Comparison of ENCODE assay signal across 8 cellular contexts in genomic region chr12:51950682-51951198, GRCh38. TPM values are rescaled to one million over a fixed set of nuclear protein-coding genes. Genes with fewer than 3 reads are reported as not detected.
DNase-seq lines count a peak whose midpoint lies in the region; ATAC-seq, FAIRE-seq and TF ChIP-seq lines count a peak whose summit lies in the region.

No MANE protein-coding gene starts in this region.

- TF ChIP-seq EP300 in ovary (IDR thresholded peaks at IDR 0.05) = no peak

- H3K9me3 ChIP-seq in CD8-positive, alpha-beta T cell (ENCODE audit: low read length) = no peaks in the 10 kb centered on the region
- H3K9me3 ChIP-seq in OCI-LY3 (ENCODE audit: insufficient read depth, low read length) (no peaks in the 10 kb centered on the region), endothelial cell of umbilical vein (replicated peaks; ENCODE audit: control insufficient read depth, insufficient read depth, low read length) (no peaks in the 10 kb centered on the region), ovary (no peaks in the 10 kb centered on the region)

- H3K4me1 ChIP-seq in CD8-positive, alpha-beta T cell (ENCODE audit: insufficient read depth, low read length) = peaks cover 38% of the 10 kb centered on the region
- H3K4me1 ChIP-seq in OCI-LY3 (ENCODE audit: low read length) = peaks cover 8% of the 10 kb centered on the region; the same call in 1 of the 2 replicates
- H3K4me1 ChIP-seq in endothelial cell of umbilical vein (ENCODE audit: control insufficient read depth, extremely low read depth, insufficient read depth, low read length) = peaks cover 27% of the 10 kb centered on the region
- peaks cover 7% of the 10 kb centered on the region for H3K4me1 ChIP-seq in ovary (ENCODE audit: insufficient read depth)

- 1 to 3% (median 2%) methylated on average over 5 of the region's 5 CpGs for WGBS in ovary, 3 donors

- peak; percentile 29 for ATAC-seq in CD8-positive, alpha-beta T cell
- ATAC-seq in GM19324 (IDR thresholded peaks at IDR 0.05; ENCODE audit: low FRiP score, unreplicated experiment) (no peak), GM18867 (IDR thresholded peaks at IDR 0.05; ENCODE audit: unreplicated experiment) (no peak)

- H3K4me3 ChIP-seq in CD8-positive, alpha-beta T cell (ENCODE audit: low read depth, low read length) = peak overlapping the region; percentile 93
- H3K4me3 ChIP-seq in OCI-LY3 (ENCODE audit: low read length) = peak overlapping the region; percentile 75
- H3K4me3 ChIP-seq in endothelial cell of umbilical vein (replicated peaks in 1 of 3; ENCODE audit: insufficient read depth in 1 of 3, low read depth in 1 of 3, low read length in 3 of 3) = peak overlapping the region; percentile 47 to 66 (median 59)
- H3K4me3 ChIP-seq in ovary = peak overlapping the region; percentile 51

- H3K4me1 Mint-ChIP-seq in CD8-positive, alpha-beta T cell (ENCODE audit: low read depth) = peaks cover 37% of the 10 kb centered on the region

- H3K79me2 ChIP-seq in OCI-LY3 (ENCODE audit: low read length) (no peaks in the 10 kb centered on the region; the same call in 1 of the 2 replicates), endothelial cell of umbilical vein (ENCODE audit: control insufficient read depth, insufficient read depth, low read length) (peaks cover 41% of the 10 kb centered on the region)

- no peak for FAIRE-seq in endothelial cell of umbilical vein (lab: Jason Lieb, UNC)

- no peaks in the 10 kb centered on the region for H3K36me3 ChIP-seq in CD8-positive, alpha-beta T cell (ENCODE audit: insufficient read depth, low read length)
- H3K36me3 ChIP-seq in OCI-LY3 (replicated peaks; ENCODE audit: low read depth, low read length) = no peaks in the 10 kb centered on the region
- no peaks in the 10 kb centered on the region for H3K36me3 ChIP-seq in endothelial cell of umbilical vein (ENCODE audit: control insufficient read depth in 2 of 2, extremely low read depth in 1 of 2, insufficient read depth in 2 of 2, low read length in 2 of 2)
- H3K36me3 ChIP-seq in ovary = no peaks in the 10 kb centered on the region

- H3K27ac ChIP-seq in CD8-positive, alpha-beta T cell (ENCODE audit: low read depth, low read length) = peak overlapping the region; percentile 69
- no peak overlapping the region for H3K27ac ChIP-seq in OCI-LY3 (ENCODE audit: low read length)
- peak overlapping the region; percentile 6 for H3K27ac ChIP-seq in endothelial cell of umbilical vein (ENCODE audit: insufficient read depth, low read depth, low read length)
- no peak overlapping the region for H3K27ac ChIP-seq in ovary

- dilution Hi-C loops in endothelial cell of umbilical vein (cut with MboI; ENCODE audit: extremely low pct_ligation_motif_present, low sequenced_read_pairs) = no loop called here

- H3K4me2 ChIP-seq in OCI-LY3 (ENCODE audit: low read length) = peak overlapping the region; percentile 81
- peak overlapping the region; percentile 92 for H3K4me2 ChIP-seq in endothelial cell of umbilical vein (ENCODE audit: insufficient read depth, low read length)

- H2AFZ ChIP-seq in OCI-LY3 (ENCODE audit: low read depth, low read length) (peak overlapping the region; percentile 55), endothelial cell of umbilical vein (ENCODE audit: low read depth, low read length) (peak overlapping the region; percentile 97)

- H3K27me3 ChIP-seq in CD8-positive, alpha-beta T cell (ENCODE audit: insufficient read depth, low read length) = no peaks in the 10 kb centered on the region
- peaks cover 75% of the 10 kb centered on the region for H3K27me3 ChIP-seq in OCI-LY3 (ENCODE audit: low read depth, low read length)
- H3K27me3 ChIP-seq in endothelial cell of umbilical vein (ENCODE audit: control insufficient read depth in 2 of 2, insufficient read depth in 2 of 2, low read length in 2 of 2) = peaks cover 0 to 4% of the 10 kb centered on the region in 2 experiments
- H3K27me3 ChIP-seq in ovary = no peaks in the 10 kb centered on the region

- peaks cover 3% of the 10 kb centered on the region for H3K36me3 Mint-ChIP-seq in CD8-positive, alpha-beta T cell

- H3K27ac Mint-ChIP-seq in CD8-positive, alpha-beta T cell = peak overlapping the region; percentile 91

- BruUV-seq in endothelial cell of umbilical vein (replicated peaks; lab: Mats Ljungman, UMichigan) = no TSS peak

- H3K4me3 Mint-ChIP-seq in CD8-positive, alpha-beta T cell = peak overlapping the region; percentile 98

- intact Hi-C loops in CD8-positive, alpha-beta T cell (cut with DNase I, micrococcal nuclease) = loop anchor here (1.0 to 10.0 kb wide), 7 partner anchors 30 to 1666 kb away; partner anchors contain the start of genes EIF4B (in 2 of the 2), CSAD (in 1 of the 2), LIMA1 (in 1 of the 2) and TAMALIN (in 1 of the 2)
- intact Hi-C loops in endothelial cell of umbilical vein (cut with micrococcal nuclease) (loop anchor here (1.0 kb wide), 1 partner anchor 24 kb away; no protein-coding TSS in a partner anchor), ovary (cut with DNase I) (no loop called here)

- POLR2A ChIA-PET in CD8-positive, alpha-beta T cell (lab: Charles Lee) = no interaction called here
- POLR2A ChIA-PET in endothelial cell of umbilical vein (lab: Charles Lee) = interaction anchor here (0.6 to 0.8 kb wide), 2 partner anchors 43 to 56 kb away, joined by 3 to 8 read pairs; partner anchors contain the start of gene TAMALIN

- H3K9me3 Mint-ChIP-seq in CD8-positive, alpha-beta T cell = no peaks in the 10 kb centered on the region

- TF ChIP-seq POLR2A in endothelial cell of umbilical vein (IDR thresholded peaks at IDR 0.05; ENCODE audit: low read depth, low read length) (no peak), ovary (IDR thresholded peaks at IDR 0.05) (no peak)

- H3K9ac ChIP-seq in OCI-LY3 (ENCODE audit: low read length) (peak overlapping the region; percentile 9; the same call in 1 of the 2 replicates), endothelial cell of umbilical vein (replicated peaks; ENCODE audit: extremely low read depth, insufficient read depth, low read length) (peak overlapping the region; percentile 60)

- no peaks in the 10 kb centered on the region for H3K9me1 ChIP-seq in endothelial cell of umbilical vein (replicated peaks; ENCODE audit: control insufficient read depth, extremely low read depth, insufficient read depth, low read length)

- peaks cover 4% of the 10 kb centered on the region; the same call in 1 of the 2 replicates for H4K20me1 ChIP-seq in OCI-LY3 (ENCODE audit: insufficient read depth, low read length)
- peaks cover 2% of the 10 kb centered on the region for H4K20me1 ChIP-seq in endothelial cell of umbilical vein (replicated peaks; ENCODE audit: control insufficient read depth, extremely low read depth, insufficient read depth, low read length)

- DNase-seq in CD8-positive, alpha-beta T cell = no peak
- DNase-seq in endothelial cell of umbilical vein (ENCODE audit: low read depth, low spot score) (no peak), ovary (no peak), SIG-M5 treated with dmso at 0.1 percent for 504 hours (lab: John Stamatoyannopoulos, UW; ENCODE audit: unreplicated experiment) (no peak), medulla oblongata (ENCODE audit: extremely low spot score) (no peak)

- CTCF ChIA-PET in CD8-positive, alpha-beta T cell (lab: Charles Lee) = interaction anchor here (1.0 to 2.6 kb wide), 7 partner anchors 21 to 75 kb away, joined by 3 to 9 read pairs (median 4); no protein-coding TSS in a partner anchor
- CTCF ChIA-PET in endothelial cell of umbilical vein (lab: Charles Lee) = interaction anchor here (0.5 to 3.7 kb wide), 10 partner anchors 9 to 75 kb away, joined by 3 to 24 read pairs (median 3); no protein-coding TSS in a partner anchor

- TF ChIP-seq CTCF in CD8-positive, alpha-beta T cell (IDR thresholded peaks at IDR 0.05) = no peak
- TF ChIP-seq CTCF in OCI-LY3 (IDR thresholded peaks at IDR 0.05; ENCODE audit: low read depth, low read length) (no peak), endothelial cell of umbilical vein (IDR thresholded peaks at IDR 0.05; ENCODE audit: extremely low read depth in 1 of 2, insufficient read depth in 1 of 2, low read depth in 1 of 2, low read length in 2 of 2) (no peak), ovary (IDR thresholded peaks at IDR 0.05) (no peak)

- H3K27me3 Mint-ChIP-seq in CD8-positive, alpha-beta T cell (ENCODE audit: low read depth) = no peaks in the 10 kb centered on the region

RNA-seq across cellular contexts. Expression of gene ACVR1B, which starts 0.8 kb away (rescaled TPM):
- total RNA-seq in CD8-positive, alpha-beta T cell = 10 to 100 TPM; 12.0 to 13.7 TPM
- total RNA-seq in endothelial cell of umbilical vein (25.4 and 33.7 TPM in 2 replicates), ovary (10 to 100 TPM in 6 of 7 donors, 1 to 10 TPM in 1; 6.9 to 27.3 (median 19.1) TPM)
- polyA plus RNA-seq in endothelial cell of umbilical vein (25.5 and 29.0 TPM in 2 replicates), ovary (10 to 100 TPM in 1 of 2 donors, 1 to 10 TPM in 1; 9.7 to 23.0 TPM)
- 23.9 and 24.1 TPM in 2 replicates for polyA plus RNA-seq in endothelial cell of umbilical vein (2011; cell fraction: cytosol; rRNA removed)
- polyA plus RNA-seq in endothelial cell of umbilical vein (2011; cell fraction: nucleus; rRNA removed) = 43.8 and 45.3 TPM in 2 replicates
- 21.7 and 26.2 TPM in 2 replicates for polyA plus RNA-seq in endothelial cell of umbilical vein (2012)
- polyA minus RNA-seq in endothelial cell of umbilical vein = 54.5 and 58.3 TPM in 2 replicates
- polyA minus RNA-seq in endothelial cell of umbilical vein (2011; cell fraction: cytosol; rRNA and poly(A)+ RNA removed) = 7.4 TPM
- 24.5 and 28.9 TPM in 2 replicates for polyA minus RNA-seq in endothelial cell of umbilical vein (2011; cell fraction: nucleus; rRNA and poly(A)+ RNA removed)

RNA-seq across cellular contexts. Expression of gene ACVRL1, which starts 43.4 kb away (rescaled TPM):
- total RNA-seq in CD8-positive, alpha-beta T cell = not detected
- total RNA-seq in endothelial cell of umbilical vein = 404 and 427 TPM in 2 replicates
- polyA plus RNA-seq in endothelial cell of umbilical vein = 355 and 403 TPM in 2 replicates
- 270 and 301 TPM in 2 replicates for polyA plus RNA-seq in endothelial cell of umbilical vein (2011; cell fraction: cytosol; rRNA removed)
- 559 and 644 TPM in 2 replicates for polyA plus RNA-seq in endothelial cell of umbilical vein (2011; cell fraction: nucleus; rRNA removed)
- polyA plus RNA-seq in endothelial cell of umbilical vein (2012) = 203 and 337 TPM in 2 replicates
- polyA minus RNA-seq in endothelial cell of umbilical vein = 398 and 445 TPM in 2 replicates
- not detected for polyA minus RNA-seq in endothelial cell of umbilical vein (2011; cell fraction: cytosol; rRNA and poly(A)+ RNA removed)
- 169 and 190 TPM in 2 replicates for polyA minus RNA-seq in endothelial cell of umbilical vein (2011; cell fraction: nucleus; rRNA and poly(A)+ RNA removed)
- total RNA-seq in ovary = 10 to 100 TPM in 5 of 7 donors, 1 to 10 TPM in 2; 5.7 to 17.6 (median 15.6) TPM
- polyA plus RNA-seq in ovary = 10 to 100 TPM in 1 of 2 donors, 1 to 10 TPM in 1; 8.0 to 11.1 TPM

RNA-seq across cellular contexts. Expression of gene TAMALIN, which starts 56.0 kb away (rescaled TPM):
- 100 to 1,000 TPM; 603 to 632 TPM for total RNA-seq in CD8-positive, alpha-beta T cell
- 87.5 and 88.4 TPM in 2 replicates for total RNA-seq in endothelial cell of umbilical vein
- 50.0 and 53.3 TPM in 2 replicates for polyA plus RNA-seq in endothelial cell of umbilical vein
- polyA plus RNA-seq in endothelial cell of umbilical vein (2011; cell fraction: cytosol; rRNA removed) = 42.2 and 64.7 TPM in 2 replicates
- polyA plus RNA-seq in endothelial cell of umbilical vein (2011; cell fraction: nucleus; rRNA removed) = 85.1 and 86.5 TPM in 2 replicates
- 68.4 and 77.9 TPM in 2 replicates for polyA plus RNA-seq in endothelial cell of umbilical vein (2012)
- polyA minus RNA-seq in endothelial cell of umbilical vein = 42.6 and 64.3 TPM in 2 replicates
- polyA minus RNA-seq in endothelial cell of umbilical vein (2011; cell fraction: cytosol; rRNA and poly(A)+ RNA removed) = 0.51 TPM
- polyA minus RNA-seq in endothelial cell of umbilical vein (2011; cell fraction: nucleus; rRNA and poly(A)+ RNA removed) = 27.5 and 38.0 TPM in 2 replicates
- total RNA-seq in ovary = 10 to 100 TPM; 20.8 to 84.1 (median 38.6) TPM
- 10 to 100 TPM; 16.8 to 21.8 TPM for polyA plus RNA-seq in ovary

Comparison
In these comparisons a context has a peak if more than half of its experiments do, and no peak if none do; other contexts are left out.
1. H3K27ac ChIP-seq: peak in CD8-positive, alpha-beta T cell (single experiment) and endothelial cell of umbilical vein (single experiment); none in OCI-LY3 (single experiment) and ovary (0 of 2).
2. RNA of gene ACVRL1, which starts 43.4 kb away (total RNA-seq): 404 to 427 TPM in endothelial cell of umbilical vein; 5.7 to 17.6 TPM in ovary and not detected in CD8-positive, alpha-beta T cell; every median in the first group is over 10 times any median in the second.
3. intact Hi-C loops: an anchor here in CD8-positive, alpha-beta T cell (1.0 to 10.0 kb wide) and endothelial cell of umbilical vein (1.0 kb wide); none called in ovary.
4. Peak in every context shown above with its lines, with median percentiles within 50 percentile points of each other: H3K4me3 ChIP-seq.